In the genomic region with DNA sequence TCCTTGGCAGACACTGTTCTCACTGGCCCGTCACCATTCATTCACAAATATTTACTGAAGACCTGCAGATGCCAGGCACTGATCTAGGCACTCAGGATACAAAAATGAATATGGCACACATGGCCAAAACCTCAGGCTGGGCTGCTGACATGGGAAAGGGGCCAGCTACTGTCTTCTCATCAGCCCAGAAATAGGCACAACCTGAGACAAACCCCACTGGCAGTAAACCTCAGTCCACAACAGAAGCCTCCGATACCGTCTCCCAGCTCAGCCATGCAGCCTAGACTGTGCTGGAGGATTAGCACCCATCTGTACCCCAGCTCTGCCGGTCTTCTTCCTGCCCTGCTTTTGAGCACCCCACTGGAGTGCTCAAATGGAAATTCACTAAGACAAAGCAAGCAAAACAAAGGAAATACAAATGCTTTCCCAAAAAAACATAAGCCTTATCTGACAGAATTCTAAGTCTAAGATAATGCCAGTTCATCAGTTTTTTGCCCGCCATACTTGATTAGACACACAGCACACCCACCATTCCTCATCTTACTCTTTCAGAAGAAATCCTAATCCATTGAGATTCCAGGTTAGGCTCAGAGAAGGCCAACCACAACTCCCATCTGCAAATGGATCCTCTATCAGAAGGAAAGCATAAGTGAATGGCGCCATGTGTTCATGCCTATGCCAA, we compare ENCODE assay signal across 1 cellular context.
TF ChIP-seq lines count a peak whose summit lies in the region.

No MANE protein-coding gene starts in this region.

TF ChIP-seq in HepG2, 621 proteins besides CTCF, POLR2A, EP300 and RAD21:
- TF ChIP-seq ZNF781 (CRISPR knock-in tag; IDR thresholded peaks at IDR 0.05; ENCODE audit: borderline replicate concordance, not compliant biosample characterization) (no peak), MAFF (IDR thresholded peaks at IDR 0.05; ENCODE audit: low read depth, low read length) (peak; percentile 53; the same call in 1 of the 2 replicates), MAFK (conservative IDR thresholded peaks at IDR 0.05 in 1 of 2, IDR thresholded peaks at IDR 0.05 in 1 of 2; ENCODE audit: low read length in 2 of 2) (peak; percentile 38 to 63)
